ENCODE assay signal across 13 cellular contexts in genomic region chr4:122854444-122854843, GRCh38. TPM values are rescaled to one million over a fixed set of nuclear protein-coding genes. Genes with fewer than 3 reads are reported as not detected.
A peak's percentile ranks its signal among the peaks of the same experiment; 100 is the strongest.
DNase-seq lines count a peak whose midpoint lies in the region; ATAC-seq, FAIRE-seq and TF ChIP-seq lines count a peak whose summit lies in the region.
"Had no signal": no experiment of that assay in that cellular context is flagged by ENCODE, and none has a peak within 500 bp of the region (broad histone marks: within the 10 kb centered on the region; RNA-seq: fewer than 3 reads in every experiment).

No MANE protein-coding gene starts in this region.

- dilution Hi-C loops in mammary epithelial cell (cut with HindIII; ENCODE audit: low sequenced_read_pairs), result no loop called here

- peak overlapping the region; percentile 81 for H3K4me2 ChIP-seq in mammary epithelial cell (ENCODE audit: insufficient read depth, low read depth, low read length)
- H3K4me2 ChIP-seq: BLaER1 treated with 17β-estradiol and CSF1 and Interleukin-3, amounts not matched to agents 10 nM and 100 nM had no signal

- H4K20me1 ChIP-seq in mammary epithelial cell (ENCODE audit: insufficient read depth, low read length), result no peaks in the 10 kb centered on the region
- H4K20me1 ChIP-seq: BLaER1 treated with 17β-estradiol and CSF1 and Interleukin-3, amounts not matched to agents 10 nM and 100 nM had no signal

- H3K36me3 ChIP-seq in mammary epithelial cell (ENCODE audit: insufficient read depth, low read length), result no peaks in the 10 kb centered on the region
- peaks cover 35% of the 10 kb centered on the region for H3K36me3 ChIP-seq in iPS-20b (ENCODE audit: insufficient read depth, low read depth, low read length)
- H3K36me3 ChIP-seq: BLaER1 treated with 17β-estradiol and CSF1 and Interleukin-3, amounts not matched to agents 10 nM and 100 nM had no signal

- H3K4me1 ChIP-seq in mammary epithelial cell (ENCODE audit: insufficient read depth, low read length), result peaks cover 14% of the 10 kb centered on the region
- H3K4me1 ChIP-seq in iPS-20b (ENCODE audit: insufficient read depth, low read length), result peaks cover 56% of the 10 kb centered on the region
- H3K4me1 ChIP-seq: BLaER1 treated with 17β-estradiol and CSF1 and Interleukin-3, amounts not matched to agents 10 nM and 100 nM had no signal

- ATAC-seq in HG03097 (IDR thresholded peaks at IDR 0.05; ENCODE audit: low FRiP score, unreplicated experiment) (no peak), GM21529 (IDR thresholded peaks at IDR 0.05; ENCODE audit: unreplicated experiment) (no peak), HG03039 (IDR thresholded peaks at IDR 0.05; ENCODE audit: unreplicated experiment) (no peak)
- ATAC-seq: PC-3 had no signal

- H3K79me2 ChIP-seq in mammary epithelial cell (ENCODE audit: insufficient read depth, low read length), result peaks cover 29% of the 10 kb centered on the region

- WGBS in mammary epithelial cell (ENCODE audit: low coverage, missing lambda C conversion rate), result 2% methylated on average over 6 of the region's 6 CpGs

- DNase-seq in Caki2 (ENCODE audit: low read depth) (peak; percentile 63), mammary epithelial cell (no peak), retinal pigment epithelial cell (ENCODE audit: low read depth) (no peak), H54 (ENCODE audit: insufficient read length, low spot score) (no peak)
- DNase-seq: activated B cell treated with CpG ODN at 0.5 μM for 24 hours; activated gamma-delta T cell; PC-3; stimulated activated CD8-positive, alpha-beta memory T cell treated with anti-CD3 and anti-CD28 coated beads, Interleukin-4, amount 100 ng/mL, for 48 hours had no signal

- H3K9me3 ChIP-seq in mammary epithelial cell (replicated peaks; ENCODE audit: insufficient read depth, low read length), result no peaks in the 10 kb centered on the region
- H3K9me3 ChIP-seq in iPS-20b (ENCODE audit: insufficient read depth, low read depth, low read length), result no peaks in the 10 kb centered on the region
- H3K9me3 ChIP-seq: BLaER1 treated with 17β-estradiol and CSF1 and Interleukin-3, amounts not matched to agents 10 nM and 100 nM had no signal

- TF ChIP-seq CTCF in mammary epithelial cell (conservative IDR thresholded peaks at IDR 0.05 in 1 of 2, IDR thresholded peaks at IDR 0.05 in 1 of 2; ENCODE audit: extremely low read depth in 1 of 2, insufficient read depth in 1 of 2, low read depth in 1 of 2, low read length in 2 of 2) (no peak), retinal pigment epithelial cell (conservative IDR thresholded peaks at IDR 0.05; ENCODE audit: low read depth, low read length) (no peak)

- in situ Hi-C loops in Caki2 (cut with HindIII; ENCODE audit: low pct_unique_long_range_greater_than_20kb, low sequenced_read_pairs), result no loop called here
- in situ Hi-C loops in mammary epithelial cell (cut with MboI; ENCODE audit: low sequenced_read_pairs in 2 of 2), result no loop called here

- peak overlapping the region; percentile 59 for H3K27ac ChIP-seq in mammary epithelial cell (ENCODE audit: insufficient read depth, low read depth, low read length)
- no peak overlapping the region for H3K27ac ChIP-seq in iPS-20b (ENCODE audit: low read length)
- H3K27ac ChIP-seq: BLaER1 treated with 17β-estradiol and CSF1 and Interleukin-3, amounts not matched to agents 10 nM and 100 nM had no signal

- TF ChIP-seq POLR2A in H54 (IDR thresholded peaks at IDR 0.05; ENCODE audit: low read depth, low read length), result no peak

- peak overlapping the region; percentile 97 for H2AFZ ChIP-seq in mammary epithelial cell (ENCODE audit: low read depth, low read length)

- no peak for FAIRE-seq in H54 (lab: Jason Lieb, UNC)

- H3K27me3 ChIP-seq in mammary epithelial cell (ENCODE audit: insufficient read depth, low read length), result no peaks in the 10 kb centered on the region
- H3K27me3 ChIP-seq in iPS-20b (ENCODE audit: insufficient read depth, low read length), result no peaks in the 10 kb centered on the region
- H3K27me3 ChIP-seq: BLaER1 treated with 17β-estradiol and CSF1 and Interleukin-3, amounts not matched to agents 10 nM and 100 nM had no signal

- no TSS peak for BruUV-seq in mammary epithelial cell (replicated peaks; lab: Mats Ljungman, UMichigan)

- CTCF ChIA-PET in mammary epithelial cell (lab: Charles Lee; ENCODE audit: low non-redundant PET), result no interaction called here

- H3K4me3 ChIP-seq in mammary epithelial cell (replicated peaks in 1 of 3; ENCODE audit: insufficient read depth in 1 of 3, low read depth in 2 of 3, low read length in 3 of 3), result peak overlapping the region; percentile 4 to 33 (median 27)
- H3K4me3 ChIP-seq in iPS-20b (ENCODE audit: low read length), result peak overlapping the region; percentile 13; the same call in 1 of the 2 replicates
- peak overlapping the region; percentile 33 for H3K4me3 ChIP-seq in retinal pigment epithelial cell (ENCODE audit: low read length)
- H3K4me3 ChIP-seq: BLaER1 treated with 17β-estradiol and CSF1 and Interleukin-3, amounts not matched to agents 10 nM and 100 nM had no signal

- H3K9ac ChIP-seq in mammary epithelial cell (ENCODE audit: insufficient read depth, low read length), result peak overlapping the region; percentile 56
- no peak overlapping the region for H3K9ac ChIP-seq in iPS-20b (ENCODE audit: low read depth, low read length)
- H3K9ac ChIP-seq: BLaER1 treated with 17β-estradiol and CSF1 and Interleukin-3, amounts not matched to agents 10 nM and 100 nM had no signal

- intact Hi-C loops in mammary epithelial cell (cut with micrococcal nuclease), result no loop called here

RNA-seq across cellular contexts. Expression of gene FGF2, which starts 27.8 kb away (rescaled TPM):
- total RNA-seq in Caki2 (2014; rRNA removed; shearing (Covaris generic); ENCODE audit: low replicate concordance), result 26.6 and 27.7 TPM in 2 replicates
- 10 to 100 TPM; 17.3 to 30.6 TPM for total RNA-seq in mammary epithelial cell
- polyA plus RNA-seq in mammary epithelial cell, result 3.7 TPM
- 7.7 TPM for polyA minus RNA-seq in mammary epithelial cell
